In the genomic region with DNA sequence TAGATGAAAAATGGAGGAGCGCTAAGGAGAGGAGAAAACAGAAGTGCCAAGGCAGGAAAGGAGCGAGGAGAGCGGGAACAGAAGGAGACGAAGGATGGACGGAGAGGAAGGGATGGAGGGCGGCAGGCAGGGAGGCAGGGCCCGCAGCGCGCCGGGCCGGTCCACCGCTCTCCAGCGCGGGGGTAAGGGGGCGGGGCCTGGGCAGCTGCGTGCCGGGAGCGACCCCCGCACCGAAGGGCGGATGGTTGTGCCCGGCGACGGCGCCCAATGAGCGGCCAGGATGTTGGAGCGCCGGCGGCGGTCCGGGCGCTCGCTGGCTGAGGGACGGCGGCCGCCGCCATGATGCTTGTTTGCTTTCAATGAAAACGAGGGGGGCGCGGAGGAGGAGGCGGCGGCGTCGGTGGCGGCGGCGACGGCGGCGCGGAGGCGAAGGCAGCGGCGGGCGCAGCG, we compare ENCODE assay signal across 8 cellular contexts. TPM values are rescaled to one million over a fixed set of nuclear protein-coding genes. Genes with fewer than 3 reads are reported as not detected.
DNase-seq lines count a peak whose midpoint lies in the region; ATAC-seq lines count a peak whose summit lies in the region.

A gene (plus strand): TSS at position 320 of the 450 bp plus-strand sequence. CDS start 34,898 bp downstream, outside the sequence.

- H3K4me1 Mint-ChIP-seq in effector memory CD8-positive, alpha-beta T cell (ENCODE audit: low read depth in 2 of 2): peaks cover 25 to 36% of the 10 kb centered on the region in 2 donors
- peaks cover 18% of the 10 kb centered on the region for H3K4me1 Mint-ChIP-seq in memory B cell

- H3K9me3 Mint-ChIP-seq in effector memory CD8-positive, alpha-beta T cell: no peaks in the 10 kb centered on the region
- no peaks in the 10 kb centered on the region for H3K9me3 Mint-ChIP-seq in memory B cell

- peak; percentile 91 for ATAC-seq in GM21367 (IDR thresholded peaks at IDR 0.05; ENCODE audit: unreplicated experiment)
- ATAC-seq in effector memory CD8-positive, alpha-beta T cell (replicated peaks): peak; percentile 92
- ATAC-seq in memory B cell (ENCODE audit: low read depth): peak; percentile 86

- peak within 1 kb of the TSS; percentile 79 to 94 for H3K27ac Mint-ChIP-seq in effector memory CD8-positive, alpha-beta T cell
- peak within 1 kb of the TSS; percentile 90 for H3K27ac Mint-ChIP-seq in memory B cell

- peaks cover 24% of the 10 kb centered on the region for H3K36me3 Mint-ChIP-seq in effector memory CD8-positive, alpha-beta T cell (ENCODE audit: insufficient read depth)
- H3K36me3 Mint-ChIP-seq in memory B cell: peaks cover 6% of the 10 kb centered on the region

- no peaks in the 10 kb centered on the region for H3K27me3 Mint-ChIP-seq in effector memory CD8-positive, alpha-beta T cell
- H3K27me3 Mint-ChIP-seq in memory B cell: no peaks in the 10 kb centered on the region

- DNase-seq in COLO829 (ENCODE audit: low spot score): peak; percentile 81
- peak; percentile 90 for DNase-seq in HT1080 (ENCODE audit: low read depth)
- peak; percentile 84 to 95 for DNase-seq in NOMO-1 (lab: John Stamatoyannopoulos, UW; ENCODE audit: unreplicated experiment in 2 of 2)
- peak; percentile 83 to 86 for DNase-seq in activated CD8-positive, alpha-beta memory T cell treated with anti-CD3 and anti-CD28 coated beads for 4 hours (ENCODE audit: low read depth in 2 of 2)
- peak; percentile 91 to 96 (median 93) for DNase-seq in effector memory CD8-positive, alpha-beta T cell
- DNase-seq in memory B cell (ENCODE audit: low spot score in 2 of 2): peak; percentile 89 to 95
- DNase-seq in stimulated activated CD8-positive, alpha-beta memory T cell treated with anti-CD3 and anti-CD28 coated beads, Interleukin-12 subunit alpha, Interleukin-12 subunit beta, amount 100 ng/mL, for 1 hour (ENCODE audit: low read depth): peak; percentile 82

- H3K4me3 Mint-ChIP-seq in effector memory CD8-positive, alpha-beta T cell: peak within 1 kb of the TSS; percentile 81 to 97
- peak within 1 kb of the TSS; percentile 95 for H3K4me3 Mint-ChIP-seq in memory B cell

RNA-seq across cellular contexts. Expression of the gene that starts here (rescaled TPM):
- 7.5 and 20.9 TPM in 2 replicates for total RNA-seq in HT1080 (2014; rRNA removed; shearing (Covaris generic))
- polyA plus RNA-seq in HT1080 (2015; cell fraction: cytosol; rRNA removed): 32.5 and 40.4 TPM in 2 replicates
- polyA plus RNA-seq in HT1080 (2015; cell fraction: nucleus; rRNA removed): 18.8 and 19.9 TPM in 2 replicates

Comparison
In these comparisons a context has a peak if more than half of its experiments do, and no peak if none do; other contexts are left out.
1. Peak in every context shown above with its lines: DNase-seq and ATAC-seq.